In genomic region chr17:14191469-14191868, GRCh38 we compare ENCODE assay signal across 18 cellular contexts. TPM values are rescaled to one million over a fixed set of nuclear protein-coding genes. Genes with fewer than 3 reads are reported as not detected.
"Had no signal": no experiment of that assay in that cellular context is flagged by ENCODE, and none has a peak within 500 bp of the region (broad histone marks: within the 10 kb centered on the region; RNA-seq: fewer than 3 reads in every experiment).

No MANE protein-coding gene starts in this region.

RNA-seq across cellular contexts. Expression of gene CDRT15, which starts 45.2 kb away (rescaled TPM):
- total RNA-seq: kidney, left colon, left lung, liver, lower lobe of right lung, mammary epithelial cell, mucosa of gallbladder, occipital lobe, osteocyte, posterior vena cava, psoas muscle, sigmoid colon, spleen, temporal lobe, tibial nerve, ureter, uterus had no signal
- polyA plus RNA-seq: mammary epithelial cell, psoas muscle, sigmoid colon, small intestine, spleen had no signal
